11 cellular contexts compared by ENCODE assay signal in the genomic region with DNA sequence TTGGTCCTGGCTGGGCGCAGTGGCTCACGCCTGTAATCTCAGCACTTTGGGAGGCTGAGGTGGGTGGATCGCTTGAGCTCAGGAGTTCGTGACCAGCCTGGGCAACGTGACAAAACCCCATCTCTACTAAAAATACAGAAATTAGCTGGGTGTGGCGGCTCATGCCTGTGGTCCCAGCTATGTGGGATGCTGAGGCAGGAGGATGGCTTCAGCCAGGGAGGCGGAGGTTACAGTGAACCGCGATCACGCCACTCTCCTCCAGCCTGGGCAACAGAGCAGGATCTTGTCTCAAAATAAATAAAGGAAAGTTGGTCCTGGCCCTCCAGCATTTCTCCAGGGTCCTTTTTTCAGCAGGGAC. TPM values are rescaled to one million over a fixed set of nuclear protein-coding genes. Genes with fewer than 3 reads are reported as not detected.
DNase-seq lines count a peak whose midpoint lies in the region; ATAC-seq, FAIRE-seq and TF ChIP-seq lines count a peak whose summit lies in the region.
"Had no signal": no experiment of that assay in that cellular context is flagged by ENCODE, and none has a peak within 500 bp of the region (broad histone marks: within the 10 kb centered on the region; RNA-seq: fewer than 3 reads in every experiment).

No MANE protein-coding gene starts in this region.

- no peaks in the 10 kb centered on the region for H3K27me3 Mint-ChIP-seq in Calu3 (ENCODE audit: unreplicated experiment)
- no peaks in the 10 kb centered on the region for H3K27me3 Mint-ChIP-seq in activated CD8-positive, alpha-beta T cell treated with anti-CD3 and anti-CD28 coated beads, Interleukin-2, amount 10 ng/mL, durations not matched to agents 7 days and 5 days (ENCODE audit: low read depth)
- H3K27me3 Mint-ChIP-seq in naive thymus-derived CD8-positive, alpha-beta T cell = no peaks in the 10 kb centered on the region

- TF ChIP-seq CTCF in Calu3 (IDR thresholded peaks at IDR 0.05; ENCODE audit: unreplicated experiment) = no peak

- peak overlapping the region; percentile 90; the same call in 1 of the 2 replicates for H3K4me3 ChIP-seq in HUES6 (ENCODE audit: low read depth, low read length)
- H3K4me3 ChIP-seq: lung had no signal

- BruUV-seq in Calu3 (replicated peaks; lab: Mats Ljungman, UMichigan) = no TSS peak

- H3K9me3 ChIP-seq in HUES6 (ENCODE audit: control insufficient read depth, insufficient read depth, low read depth, low read length) = no peaks in the 10 kb centered on the region

- H3K36me3 Mint-ChIP-seq in Calu3 (ENCODE audit: insufficient read depth, unreplicated experiment) = peaks cover 46% of the 10 kb centered on the region
- peaks cover 31% of the 10 kb centered on the region for H3K36me3 Mint-ChIP-seq in activated CD8-positive, alpha-beta T cell treated with anti-CD3 and anti-CD28 coated beads, Interleukin-2, amount 10 ng/mL, durations not matched to agents 7 days and 5 days (ENCODE audit: low read depth)
- peaks cover 0 to 13% (median 0%) of the 10 kb centered on the region in 3 donors for H3K36me3 Mint-ChIP-seq in naive thymus-derived CD8-positive, alpha-beta T cell

- POLR2A ChIA-PET in activated CD8-positive, alpha-beta T cell treated with anti-CD3 and anti-CD28 coated beads, Interleukin-2, amount 10 ng/mL, durations not matched to agents 7 days and 5 days (lab: Charles Lee) = interaction anchor here (2.7 kb wide), 1 partner anchor 11 kb away, joined by 15 read pairs; a partner anchor contains a TSS
- POLR2A ChIA-PET in naive thymus-derived CD8-positive, alpha-beta T cell (lab: Charles Lee) = no interaction called here

- intact Hi-C loops in Calu3 (cut with micrococcal nuclease; ENCODE audit: unreplicated experiment) = no loop called here

- H3K4me1 Mint-ChIP-seq in Calu3 (ENCODE audit: low read depth, unreplicated experiment) = peaks cover 15% of the 10 kb centered on the region
- peaks cover 57% of the 10 kb centered on the region for H3K4me1 Mint-ChIP-seq in activated CD8-positive, alpha-beta T cell treated with anti-CD3 and anti-CD28 coated beads, Interleukin-2, amount 10 ng/mL, durations not matched to agents 7 days and 5 days (ENCODE audit: low read depth)
- H3K4me1 Mint-ChIP-seq in naive thymus-derived CD8-positive, alpha-beta T cell = peaks cover 10 to 57% (median 33%) of the 10 kb centered on the region in 4 donors

- FAIRE-seq in GM19239 (lab: Jason Lieb, UNC) = no peak

- peaks cover 12% of the 10 kb centered on the region for H3K4me1 ChIP-seq in HUES6 (ENCODE audit: control insufficient read depth, insufficient read depth, low read length)

- no peak for DNase-seq in Calu3
- no peak for DNase-seq in activated CD8-positive, alpha-beta T cell treated with anti-CD3 and anti-CD28 coated beads, Interleukin-2, amount 10 ng/mL, durations not matched to agents 7 days and 5 days
- DNase-seq in naive thymus-derived CD8-positive, alpha-beta T cell = no peak
- no peak for DNase-seq in GM19239 (ENCODE audit: insufficient read length, low spot score)
- DNase-seq in DMS114 treated with DMSO at 0.1 percent for 48 hours (lab: John Stamatoyannopoulos, UW; ENCODE audit: unreplicated experiment) = no peak
- DNase-seq: DMS79 treated with DMSO at 0.1 percent for 48 hours, NCI-H510A had no signal

- peak overlapping the region; percentile 15 for H3K9ac ChIP-seq in HUES6 (ENCODE audit: low read length)

- ATAC-seq in activated CD8-positive, alpha-beta T cell treated with anti-CD3 and anti-CD28 coated beads, Interleukin-2, amount 10 ng/mL, durations not matched to agents 7 days and 5 days = no peak
- no peak for ATAC-seq in naive thymus-derived CD8-positive, alpha-beta T cell
- ATAC-seq in HG02884 (IDR thresholded peaks at IDR 0.05; ENCODE audit: unreplicated experiment) = no peak

- CTCF ChIA-PET in Calu3 (lab: Charles Lee) = no interaction called here
- CTCF ChIA-PET in activated CD8-positive, alpha-beta T cell treated with anti-CD3 and anti-CD28 coated beads, Interleukin-2, amount 10 ng/mL, durations not matched to agents 7 days and 5 days (lab: Charles Lee) = no interaction called here

- no peak overlapping the region for H3K27ac Mint-ChIP-seq in Calu3 (ENCODE audit: unreplicated experiment)
- no peak overlapping the region for H3K27ac Mint-ChIP-seq in activated CD8-positive, alpha-beta T cell treated with anti-CD3 and anti-CD28 coated beads, Interleukin-2, amount 10 ng/mL, durations not matched to agents 7 days and 5 days
- peak overlapping the region in 2 of 10 donors; percentile 25 to 33 for H3K27ac Mint-ChIP-seq in naive thymus-derived CD8-positive, alpha-beta T cell

- H3K36me3 ChIP-seq in HUES6 (ENCODE audit: control insufficient read depth, insufficient read depth, low read length) = peaks cover 37% of the 10 kb centered on the region

- peak overlapping the region; percentile 95 for H3K4me3 Mint-ChIP-seq in Calu3 (ENCODE audit: low read depth, unreplicated experiment)
- peak overlapping the region; percentile 95 for H3K4me3 Mint-ChIP-seq in activated CD8-positive, alpha-beta T cell treated with anti-CD3 and anti-CD28 coated beads, Interleukin-2, amount 10 ng/mL, durations not matched to agents 7 days and 5 days
- peak overlapping the region in 8 of 10 donors; percentile 1 to 92 (median 58) for H3K4me3 Mint-ChIP-seq in naive thymus-derived CD8-positive, alpha-beta T cell

- H3K9me3 Mint-ChIP-seq in Calu3 (ENCODE audit: low read depth, unreplicated experiment) = no peaks in the 10 kb centered on the region
- no peaks in the 10 kb centered on the region for H3K9me3 Mint-ChIP-seq in activated CD8-positive, alpha-beta T cell treated with anti-CD3 and anti-CD28 coated beads, Interleukin-2, amount 10 ng/mL, durations not matched to agents 7 days and 5 days (ENCODE audit: insufficient read depth)
- H3K9me3 Mint-ChIP-seq in naive thymus-derived CD8-positive, alpha-beta T cell = no peaks in the 10 kb centered on the region

- H3K27ac ChIP-seq in HUES6 (ENCODE audit: low read depth, low read length) = no peak overlapping the region
- H3K27ac ChIP-seq: SK-N-MC had no signal

- H3K27me3 ChIP-seq in HUES6 (ENCODE audit: control insufficient read depth, insufficient read depth, low read length) = no peaks in the 10 kb centered on the region

RNA-seq across cellular contexts. Expression of a gene that starts 1.4 kb away (rescaled TPM):
- total RNA-seq in Calu3 (2022) = 52.2 and 65.6 TPM in 2 replicates
- 100 to 1,000 TPM; 126 to 130 TPM for total RNA-seq in activated CD8-positive, alpha-beta T cell treated with anti-CD3 and anti-CD28 coated beads, Interleukin-2, amount 10 ng/mL, durations not matched to agents 7 days and 5 days
- 10 to 100 TPM; 17.1 to 18.5 TPM for total RNA-seq in naive thymus-derived CD8-positive, alpha-beta T cell
- 10 to 100 TPM; 52.0 to 62.3 (median 53.7) TPM for polyA plus RNA-seq in naive thymus-derived CD8-positive, alpha-beta T cell

RNA-seq across cellular contexts. Expression of a gene that starts 1.5 kb away (rescaled TPM):
- 60.1 and 64.3 TPM in 2 replicates for total RNA-seq in Calu3 (2022)
- total RNA-seq in activated CD8-positive, alpha-beta T cell treated with anti-CD3 and anti-CD28 coated beads, Interleukin-2, amount 10 ng/mL, durations not matched to agents 7 days and 5 days = 10 to 100 TPM; 36.7 to 37.8 TPM
- total RNA-seq in naive thymus-derived CD8-positive, alpha-beta T cell = 10 to 100 TPM; 16.3 to 18.2 TPM
- polyA plus RNA-seq in naive thymus-derived CD8-positive, alpha-beta T cell = 10 to 100 TPM; 31.8 to 53.0 (median 42.5) TPM

RNA-seq across cellular contexts. Expression of a gene that starts 10.7 kb away (rescaled TPM):
- total RNA-seq in Calu3 (2022) = 85.2 and 86.0 TPM in 2 replicates
- 10 to 100 TPM; 79.8 to 82.7 TPM for total RNA-seq in activated CD8-positive, alpha-beta T cell treated with anti-CD3 and anti-CD28 coated beads, Interleukin-2, amount 10 ng/mL, durations not matched to agents 7 days and 5 days
- total RNA-seq in naive thymus-derived CD8-positive, alpha-beta T cell = 10 to 100 TPM; 84.5 to 95.9 TPM
- 100 to 1,000 TPM; 146 to 243 (median 190) TPM for polyA plus RNA-seq in naive thymus-derived CD8-positive, alpha-beta T cell
